Comparison of ENCODE assay signal across 14 cellular contexts in genomic region chr22:19488884-19489843, GRCh38. TPM values are rescaled to one million over a fixed set of nuclear protein-coding genes. Genes with fewer than 3 reads are reported as not detected.
DNase-seq lines count a peak whose midpoint lies in the region; ATAC-seq and TF ChIP-seq lines count a peak whose summit lies in the region.
"Had no signal": no experiment of that assay in that cellular context is flagged by ENCODE, and none has a peak within 500 bp of the region (broad histone marks: within the 10 kb centered on the region; RNA-seq: fewer than 3 reads in every experiment).

No MANE protein-coding gene starts in this region.

- H3K27ac Mint-ChIP-seq in CD8-positive, alpha-beta T cell = no peak overlapping the region
- H3K27ac Mint-ChIP-seq: naive B cell had no signal

- TF ChIP-seq CTCF in CD8-positive, alpha-beta T cell (IDR thresholded peaks at IDR 0.05) = no peak
- TF ChIP-seq CTCF in choroid plexus epithelial cell (conservative IDR thresholded peaks at IDR 0.05; ENCODE audit: low read depth, low read length) = peak; percentile 37
- peak in 2 of 4 donors; percentile 12 to 19 for TF ChIP-seq CTCF in right lobe of liver (IDR thresholded peaks at IDR 0.05)
- no peak for TF ChIP-seq CTCF in uterus (IDR thresholded peaks at IDR 0.05)

- intact Hi-C loops in CD8-positive, alpha-beta T cell (cut with DNase I, micrococcal nuclease) = no loop called here
- intact Hi-C loops in right lobe of liver (cut with DNase I) = no loop called here
- intact Hi-C loops in uterus (cut with DNase I; ENCODE audit: low total_unique reads) = no loop called here

- H3K36me3 ChIP-seq in CD8-positive, alpha-beta T cell (ENCODE audit: insufficient read depth, low read length) = no peaks in the 10 kb centered on the region
- H3K36me3 ChIP-seq in right lobe of liver (no peaks in the 10 kb centered on the region), uterus (no peaks in the 10 kb centered on the region)

- peaks cover 2% of the 10 kb centered on the region for H3K4me1 Mint-ChIP-seq in CD8-positive, alpha-beta T cell (ENCODE audit: low read depth)
- H3K4me1 Mint-ChIP-seq: naive B cell had no signal

- H3K9me3 ChIP-seq in CD8-positive, alpha-beta T cell (ENCODE audit: low read length) = no peaks in the 10 kb centered on the region
- H3K9me3 ChIP-seq in right lobe of liver = no peaks in the 10 kb centered on the region
- H3K9me3 ChIP-seq in uterus = no peaks in the 10 kb centered on the region

- H3K4me3 ChIP-seq in CD8-positive, alpha-beta T cell (ENCODE audit: low read depth, low read length) = no peak overlapping the region
- no peak overlapping the region for H3K4me3 ChIP-seq in choroid plexus epithelial cell (ENCODE audit: low read depth, low read length)
- H3K4me3 ChIP-seq in right lobe of liver = no peak overlapping the region
- no peak overlapping the region for H3K4me3 ChIP-seq in uterus
- H3K4me3 ChIP-seq: smooth muscle cell had no signal

- peak; percentile 54 for ATAC-seq in CD8-positive, alpha-beta T cell
- ATAC-seq in right lobe of liver (peak in 3 of 4 donors; percentile 39 to 53 (median 40)), HG02759 (IDR thresholded peaks at IDR 0.05; ENCODE audit: unreplicated experiment) (no peak)

- H3K4me3 Mint-ChIP-seq in CD8-positive, alpha-beta T cell = no peak overlapping the region
- H3K4me3 Mint-ChIP-seq: naive B cell had no signal

- no peaks in the 10 kb centered on the region for H3K27me3 ChIP-seq in CD8-positive, alpha-beta T cell (ENCODE audit: insufficient read depth, low read length)
- H3K27me3 ChIP-seq in right lobe of liver (no peaks in the 10 kb centered on the region), uterus (no peaks in the 10 kb centered on the region)

- H3K9me3 Mint-ChIP-seq in CD8-positive, alpha-beta T cell = no peaks in the 10 kb centered on the region
- H3K9me3 Mint-ChIP-seq: naive B cell had no signal

- H3K4me1 ChIP-seq in CD8-positive, alpha-beta T cell (ENCODE audit: insufficient read depth, low read length) = no peaks in the 10 kb centered on the region
- H3K4me1 ChIP-seq in right lobe of liver (no peaks in the 10 kb centered on the region), uterus (no peaks in the 10 kb centered on the region)

- H3K27ac ChIP-seq in CD8-positive, alpha-beta T cell (ENCODE audit: low read depth, low read length) = no peak overlapping the region
- no peak overlapping the region for H3K27ac ChIP-seq in right lobe of liver
- no peak overlapping the region for H3K27ac ChIP-seq in uterus

- POLR2A ChIA-PET in CD8-positive, alpha-beta T cell (lab: Charles Lee) = no interaction called here

- no peaks in the 10 kb centered on the region for H3K27me3 Mint-ChIP-seq in CD8-positive, alpha-beta T cell (ENCODE audit: low read depth)
- H3K27me3 Mint-ChIP-seq: naive B cell had no signal

- H3K36me3 Mint-ChIP-seq in CD8-positive, alpha-beta T cell = no peaks in the 10 kb centered on the region
- H3K36me3 Mint-ChIP-seq: naive B cell had no signal

- WGBS in right lobe of liver (ENCODE audit: insufficient coverage, low coverage, low lambda C conversion rate, missing lambda C conversion rate) = 82% methylated on average over 7 of the region's 7 CpGs

- CTCF ChIA-PET in CD8-positive, alpha-beta T cell (lab: Charles Lee) = interaction anchor here (0.7 kb wide), 1 partner anchor 406 kb away, joined by 3 read pairs; no protein-coding TSS in a partner anchor

- no peak for TF ChIP-seq POLR2A in right lobe of liver (IDR thresholded peaks at IDR 0.05)
- TF ChIP-seq POLR2A in uterus (IDR thresholded peaks at IDR 0.05) = no peak

- no peak for DNase-seq in CD8-positive, alpha-beta T cell
- DNase-seq in M059J (ENCODE audit: low read depth) = peak; percentile 10
- peak; percentile 71 for DNase-seq in choroid plexus epithelial cell (ENCODE audit: low read depth)
- DNase-seq in right lobe of liver = no peak
- no peak for DNase-seq in uterus
- DNase-seq in mesenteric fat pad (ENCODE audit: low spot score) = no peak
- no peak for DNase-seq in SIG-M5 treated with dmso at 0.1 percent for 504 hours (lab: John Stamatoyannopoulos, UW; ENCODE audit: unreplicated experiment)
- DNase-seq: activated T-cell treated with anti-CD3 and anti-CD28 coated beads for 4 hours, H7, hypothalamus, naive B cell, NCI-H1105 treated with DMSO at 0.1 percent for 48 hours had no signal

RNA-seq across cellular contexts. Expression of gene CDC45, which starts 9.4 kb away (rescaled TPM):
- 1 to 10 TPM; 1.8 to 2.3 TPM for total RNA-seq in CD8-positive, alpha-beta T cell
- 26.1 and 32.2 TPM in 2 replicates for total RNA-seq in M059J (2014; rRNA removed; shearing (Covaris generic))
- total RNA-seq in right lobe of liver = 1 to 10 TPM in 2 of 6 experiments, under 1 TPM in 3, not detected in 1; 0.39 to 4.2 (median 0.56) TPM
- 10 to 100 TPM in 1 of 4 donors, not detected in 3; 11.7 TPM for total RNA-seq in uterus
- not detected for total RNA-seq in mesenteric fat pad

RNA-seq across cellular contexts. Expression of gene UFD1, which starts 10.2 kb away (rescaled TPM):
- 10 to 100 TPM; 67.8 to 70.8 TPM for total RNA-seq in CD8-positive, alpha-beta T cell
- total RNA-seq in M059J (2014; rRNA removed; shearing (Covaris generic)) = 71.4 and 88.6 TPM in 2 replicates
- total RNA-seq in right lobe of liver (10 to 100 TPM; 26.8 to 43.7 (median 32.1) TPM), uterus (10 to 100 TPM; 30.5 to 55.0 (median 45.7) TPM), mesenteric fat pad (55.4 TPM)

RNA-seq across cellular contexts. Expression of gene CLDN5, which starts 35.0 kb away (rescaled TPM):
- total RNA-seq in CD8-positive, alpha-beta T cell = not detected
- total RNA-seq in M059J (2014; rRNA removed; shearing (Covaris generic)) = not detected in 2 replicates
- total RNA-seq in right lobe of liver (10 to 100 TPM in 2 of 6 experiments, 1 to 10 TPM in 4; 4.4 to 12.1 (median 5.7) TPM), uterus (100 to 1,000 TPM in 3 of 4 donors, 10 to 100 TPM in 1; 65.7 to 671 (median 224) TPM), mesenteric fat pad (151 TPM)
- total RNA-seq: smooth muscle cell had no signal

RNA-seq across cellular contexts. Expression of gene C22orf39, which starts 41.7 kb away (rescaled TPM):
- 10 to 100 TPM; 31.0 to 34.1 TPM for total RNA-seq in CD8-positive, alpha-beta T cell
- total RNA-seq in M059J (2014; rRNA removed; shearing (Covaris generic)) = 24.2 and 29.6 TPM in 2 replicates
- total RNA-seq in right lobe of liver (10 to 100 TPM in 5 of 6 experiments, 1 to 10 TPM in 1; 9.8 to 15.7 (median 12.5) TPM), uterus (100 to 1,000 TPM in 1 of 4 donors, 10 to 100 TPM in 3; 38.4 to 112 (median 47.8) TPM), mesenteric fat pad (26.3 TPM)

RNA-seq across cellular contexts. Expression of gene MRPL40, which starts 56.8 kb away (rescaled TPM):
- 10 to 100 TPM in 1 of 2 experiments, 1 to 10 TPM in 1; 9.9 to 10.5 TPM for total RNA-seq in CD8-positive, alpha-beta T cell
- 44.4 and 50.4 TPM in 2 replicates for total RNA-seq in M059J (2014; rRNA removed; shearing (Covaris generic))
- 10 to 100 TPM; 23.6 to 38.8 (median 27.8) TPM for total RNA-seq in right lobe of liver
- total RNA-seq in uterus = 10 to 100 TPM in 3 of 4 donors, 1 to 10 TPM in 1; 5.0 to 20.4 (median 12.3) TPM
- total RNA-seq in mesenteric fat pad = 25.8 TPM

Comparison
In these comparisons a context has a peak if more than half of its experiments do, and no peak if none do; other contexts are left out.
1. DNase-seq: peak in M059J (single experiment) and choroid plexus epithelial cell (single experiment); none in CD8-positive, alpha-beta T cell (0 of 7), right lobe of liver (0 of 3), uterus (0 of 2), mesenteric fat pad (single experiment) and SIG-M5 treated with dmso at 0.1 percent for 504 hours (single experiment).
2. RNA of gene CLDN5, which starts 35.0 kb away (total RNA-seq): 65.7 to 671 TPM in uterus and 151 TPM in mesenteric fat pad (single experiment); 4.4 to 12.1 TPM in right lobe of liver, not detected in CD8-positive, alpha-beta T cell and not detected in M059J; every median in the first group is over 4 times any median in the second.